ENCODE assay signal across 12 cellular contexts in the genomic region with DNA sequence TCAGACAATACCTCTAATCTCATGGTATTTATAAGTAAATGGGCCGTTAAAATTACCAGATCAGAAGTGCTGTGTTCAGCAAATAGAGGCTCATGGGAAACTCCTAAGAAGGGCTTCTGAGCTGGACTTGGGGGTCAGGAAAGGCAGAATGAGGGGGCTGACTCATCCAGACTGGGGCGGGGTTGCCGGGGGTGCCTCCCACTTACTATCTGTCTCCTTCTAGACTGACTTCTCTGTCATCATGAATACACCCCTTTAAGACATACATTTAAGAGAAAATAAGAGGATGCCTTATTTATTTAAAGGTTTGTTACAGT.
DNase-seq lines count a peak whose midpoint lies in the region; ATAC-seq and TF ChIP-seq lines count a peak whose summit lies in the region.
"Had no signal": no experiment of that assay in that cellular context is flagged by ENCODE, and none has a peak within 500 bp of the region (broad histone marks: within the 10 kb centered on the region; RNA-seq: fewer than 3 reads in every experiment).

No MANE protein-coding gene starts in this region.

- H3K23ac ChIP-seq in mesenchymal stem cell (ENCODE audit: low read length in 2 of 2) = no peak overlapping the region

- H3K9ac ChIP-seq in mesenchymal stem cell (ENCODE audit: low read length) = peak overlapping the region; percentile 62

- no peaks in the 10 kb centered on the region for H3K36me3 Mint-ChIP-seq in activated CD8-positive, alpha-beta T cell treated with anti-CD3 and anti-CD28 coated beads for 36 hours (ENCODE audit: low read depth)
- H3K36me3 Mint-ChIP-seq in activated CD8-positive, alpha-beta T cell treated with anti-CD3 and anti-CD28 coated beads, Interleukin-2, amount 10 ng/mL, durations not matched to agents 7 days and 5 days (ENCODE audit: low read depth) = peaks cover 2% of the 10 kb centered on the region

- POLR2A ChIA-PET in activated CD8-positive, alpha-beta T cell treated with anti-CD3 and anti-CD28 coated beads for 36 hours (lab: Charles Lee) = no interaction called here
- POLR2A ChIA-PET in activated CD8-positive, alpha-beta T cell treated with anti-CD3 and anti-CD28 coated beads, Interleukin-2, amount 10 ng/mL, durations not matched to agents 7 days and 5 days (lab: Charles Lee) = no interaction called here

- H2BK5ac ChIP-seq in mesenchymal stem cell (ENCODE audit: low read depth, low read length, poor library complexity, severe bottlenecking) = no peak overlapping the region

- no peak overlapping the region for H3K14ac ChIP-seq in mesenchymal stem cell (ENCODE audit: low read length in 2 of 2)

- peak overlapping the region in 1 of 2 experiments; percentile 92 for H3K4ac ChIP-seq in mesenchymal stem cell (ENCODE audit: low read depth in 1 of 2, low read length in 2 of 2)

- 75 to 94% methylated on average over 3 of the region's 3 CpGs for WGBS in body of pancreas, 2 donors
- WGBS in mesenchymal stem cell = 0% methylated on average over 1 of the region's 3 CpGs

- no peak overlapping the region for H2BK12ac ChIP-seq in mesenchymal stem cell (ENCODE audit: low read length in 2 of 2)

- intact Hi-C loops in activated CD8-positive, alpha-beta T cell treated with anti-CD3 and anti-CD28 coated beads for 36 hours (cut with micrococcal nuclease) = no loop called here
- intact Hi-C loops in body of pancreas (cut with DNase I) (no loop called here), tibial artery (cut with DNase I; ENCODE audit: low total_unique reads) (loop anchor here (5.0 kb wide), 1 partner anchor 80 kb away; no protein-coding TSS in a partner anchor)

- no peak overlapping the region for H3K4me3 Mint-ChIP-seq in activated CD8-positive, alpha-beta T cell treated with anti-CD3 and anti-CD28 coated beads for 36 hours
- H3K4me3 Mint-ChIP-seq in activated CD8-positive, alpha-beta T cell treated with anti-CD3 and anti-CD28 coated beads, Interleukin-2, amount 10 ng/mL, durations not matched to agents 7 days and 5 days = no peak overlapping the region
- H3K4me3 Mint-ChIP-seq: activated T-cell treated with anti-CD3 and anti-CD28 coated beads, Interleukin-2, amount 50 U/mL, for 72 hours; T-helper 1 cell treated with Interleukin-12 subunit alpha and Interleukin-12 subunit beta and Interleukin-4 antibody, amounts not matched to agents 30 μg/mL and 1 μg/mL, for 36 hours had no signal

- TF ChIP-seq POLR2A in body of pancreas (IDR thresholded peaks at IDR 0.05) = no peak

- no peak for TF ChIP-seq CTCF in activated CD8-positive, alpha-beta T cell treated with anti-CD3 and anti-CD28 coated beads for 36 hours (IDR thresholded peaks at IDR 0.05)
- TF ChIP-seq CTCF in body of pancreas (IDR thresholded peaks at IDR 0.05) = no peak
- no peak for TF ChIP-seq CTCF in tibial artery (IDR thresholded peaks at IDR 0.05)

- H2BK120ac ChIP-seq in mesenchymal stem cell (ENCODE audit: low read depth, low read length) = peak overlapping the region; percentile 95

- no peak overlapping the region for H4K8ac ChIP-seq in mesenchymal stem cell (ENCODE audit: low read length)

- no peak overlapping the region for H4K91ac ChIP-seq in mesenchymal stem cell (ENCODE audit: low read length)

- H3K27me3 Mint-ChIP-seq in activated CD8-positive, alpha-beta T cell treated with anti-CD3 and anti-CD28 coated beads for 36 hours = peaks cover 21% of the 10 kb centered on the region
- H3K27me3 Mint-ChIP-seq in activated CD8-positive, alpha-beta T cell treated with anti-CD3 and anti-CD28 coated beads, Interleukin-2, amount 10 ng/mL, durations not matched to agents 7 days and 5 days (ENCODE audit: low read depth) = peaks cover 16% of the 10 kb centered on the region

- ATAC-seq in activated CD8-positive, alpha-beta T cell treated with anti-CD3 and anti-CD28 coated beads for 36 hours = peak; percentile 45
- ATAC-seq in activated CD8-positive, alpha-beta T cell treated with anti-CD3 and anti-CD28 coated beads, Interleukin-2, amount 10 ng/mL, durations not matched to agents 7 days and 5 days = no peak
- ATAC-seq in body of pancreas = no peak
- no peak for ATAC-seq in GM19023 (IDR thresholded peaks at IDR 0.05; ENCODE audit: unreplicated experiment)
- ATAC-seq: activated T-cell treated with anti-CD3 and anti-CD28 coated beads, Interleukin-2, amount 50 U/mL, for 72 hours had no signal

- no peak overlapping the region for H3K4me3 ChIP-seq in body of pancreas
- no peak overlapping the region for H3K4me3 ChIP-seq in mesenchymal stem cell (ENCODE audit: insufficient read depth in 1 of 2, low read depth in 1 of 2, low read length in 2 of 2)
- H3K4me3 ChIP-seq in tibial artery = peak overlapping the region; percentile 20 to 30

- peak; percentile 26 for DNase-seq in activated CD8-positive, alpha-beta T cell treated with anti-CD3 and anti-CD28 coated beads for 36 hours
- no peak for DNase-seq in activated CD8-positive, alpha-beta T cell treated with anti-CD3 and anti-CD28 coated beads, Interleukin-2, amount 10 ng/mL, durations not matched to agents 7 days and 5 days
- DNase-seq in body of pancreas = no peak
- DNase-seq in mesenchymal stem cell = peak; percentile 97
- DNase-seq in tibial artery = peak in 1 of 2 donors; percentile 68
- no peak for DNase-seq in caudate nucleus (lab: John Stamatoyannopoulos, UW)
- no peak for DNase-seq in AG20443 (ENCODE audit: low spot score)
- DNase-seq: ACHN; activated T-cell treated with anti-CD3 and anti-CD28 coated beads, Interleukin-2, amount 50 U/mL, for 72 hours; NCI-H510A treated with DMSO at 0.1 percent for 48 hours had no signal

- H3K4me1 Mint-ChIP-seq in activated CD8-positive, alpha-beta T cell treated with anti-CD3 and anti-CD28 coated beads for 36 hours (ENCODE audit: low read depth) = peaks cover 11% of the 10 kb centered on the region
- H3K4me1 Mint-ChIP-seq in activated CD8-positive, alpha-beta T cell treated with anti-CD3 and anti-CD28 coated beads, Interleukin-2, amount 10 ng/mL, durations not matched to agents 7 days and 5 days (ENCODE audit: low read depth) = peaks cover 10% of the 10 kb centered on the region

- no peak overlapping the region for H2AFZ ChIP-seq in mesenchymal stem cell (ENCODE audit: low read depth, low read length)

- H3K9me3 Mint-ChIP-seq in activated CD8-positive, alpha-beta T cell treated with anti-CD3 and anti-CD28 coated beads for 36 hours = no peaks in the 10 kb centered on the region
- H3K9me3 Mint-ChIP-seq in activated CD8-positive, alpha-beta T cell treated with anti-CD3 and anti-CD28 coated beads, Interleukin-2, amount 10 ng/mL, durations not matched to agents 7 days and 5 days (ENCODE audit: insufficient read depth) = peaks cover 4% of the 10 kb centered on the region
- H3K9me3 Mint-ChIP-seq: activated T-cell treated with anti-CD3 and anti-CD28 coated beads, Interleukin-2, amount 50 U/mL, for 72 hours; T-helper 1 cell treated with Interleukin-12 subunit alpha and Interleukin-12 subunit beta and Interleukin-4 antibody, amounts not matched to agents 30 μg/mL and 1 μg/mL, for 36 hours had no signal

- H3K18ac ChIP-seq in mesenchymal stem cell (ENCODE audit: low read depth in 1 of 2, low read length in 2 of 2) = peak overlapping the region in 1 of 2 experiments; percentile 52

- no peaks in the 10 kb centered on the region for H3K36me3 ChIP-seq in body of pancreas (replicated peaks in 1 of 2; ENCODE audit: insufficient read depth in 1 of 2, low read depth in 2 of 2)
- no peaks in the 10 kb centered on the region for H3K36me3 ChIP-seq in mesenchymal stem cell (ENCODE audit: control insufficient read depth in 1 of 2, insufficient read depth in 2 of 2, low read depth in 1 of 2, low read length in 2 of 2)
- H3K36me3 ChIP-seq in tibial artery = no peaks in the 10 kb centered on the region

- H3K79me1 ChIP-seq in mesenchymal stem cell (replicated peaks; ENCODE audit: low read length, poor library complexity, severe bottlenecking) = no peaks in the 10 kb centered on the region

- no peak overlapping the region for H3K4me2 ChIP-seq in mesenchymal stem cell (ENCODE audit: low read length, poor library complexity, severe bottlenecking)

- H2AK5ac ChIP-seq in mesenchymal stem cell (ENCODE audit: low read length, severe bottlenecking) = no peak overlapping the region

- peaks cover 31% of the 10 kb centered on the region for H3K4me1 ChIP-seq in body of pancreas
- peaks cover 20% of the 10 kb centered on the region for H3K4me1 ChIP-seq in mesenchymal stem cell (ENCODE audit: control insufficient read depth, insufficient read depth, low read depth, low read length)
- H3K4me1 ChIP-seq in tibial artery = peaks cover 0 to 86% (median 61%) of the 10 kb centered on the region in 4 donors

- no peak overlapping the region for H3K27ac Mint-ChIP-seq in activated CD8-positive, alpha-beta T cell treated with anti-CD3 and anti-CD28 coated beads for 36 hours
- no peak overlapping the region for H3K27ac Mint-ChIP-seq in activated CD8-positive, alpha-beta T cell treated with anti-CD3 and anti-CD28 coated beads, Interleukin-2, amount 10 ng/mL, durations not matched to agents 7 days and 5 days
- H3K27ac Mint-ChIP-seq: activated T-cell treated with anti-CD3 and anti-CD28 coated beads, Interleukin-2, amount 50 U/mL, for 72 hours; T-helper 1 cell treated with Interleukin-12 subunit alpha and Interleukin-12 subunit beta and Interleukin-4 antibody, amounts not matched to agents 30 μg/mL and 1 μg/mL, for 36 hours had no signal

- no peaks in the 10 kb centered on the region for H3K27me3 ChIP-seq in body of pancreas
- no peaks in the 10 kb centered on the region for H3K27me3 ChIP-seq in mesenchymal stem cell (ENCODE audit: control insufficient read depth in 1 of 2, insufficient read depth in 1 of 2, low read length in 2 of 2)
- H3K27me3 ChIP-seq in tibial artery = no peaks in the 10 kb centered on the region

- CTCF ChIA-PET in activated CD8-positive, alpha-beta T cell treated with anti-CD3 and anti-CD28 coated beads for 36 hours (lab: Charles Lee) = interaction anchor here (1.2 to 1.8 kb wide), 2 partner anchors 20 to 106 kb away, joined by 3 to 7 read pairs; no protein-coding TSS in a partner anchor
- CTCF ChIA-PET in activated CD8-positive, alpha-beta T cell treated with anti-CD3 and anti-CD28 coated beads, Interleukin-2, amount 10 ng/mL, durations not matched to agents 7 days and 5 days (lab: Charles Lee) = no interaction called here

- H2BK15ac ChIP-seq in mesenchymal stem cell (ENCODE audit: low read depth, poor library complexity, severe bottlenecking) = no peak overlapping the region

- no peaks in the 10 kb centered on the region for H3K9me3 ChIP-seq in body of pancreas
- peaks cover 11% of the 10 kb centered on the region for H3K9me3 ChIP-seq in mesenchymal stem cell (ENCODE audit: control insufficient read depth, low read length)
- H3K9me3 ChIP-seq in tibial artery = no peaks in the 10 kb centered on the region

- H3K27ac ChIP-seq in body of pancreas = peak overlapping the region; percentile 73 to 85 (median 78)
- H3K27ac ChIP-seq in mesenchymal stem cell (ENCODE audit: low read length, poor library complexity, severe bottlenecking) = peak overlapping the region; percentile 69
- peak overlapping the region; percentile 90 to 91 for H3K27ac ChIP-seq in tibial artery
- no peak overlapping the region for H3K27ac ChIP-seq in caudate nucleus (ENCODE audit: low read depth, low read length)

Comparison
In these comparisons a context has a peak if more than half of its experiments do, and no peak if none do; other contexts are left out.
1. DNase-seq: peak in activated CD8-positive, alpha-beta T cell treated with anti-CD3 and anti-CD28 coated beads for 36 hours (single experiment) and mesenchymal stem cell (single experiment); none in activated CD8-positive, alpha-beta T cell treated with anti-CD3 and anti-CD28 coated beads, Interleukin-2, amount 10 ng/mL, durations not matched to agents 7 days and 5 days (single experiment), body of pancreas (0 of 4), caudate nucleus (0 of 61) and AG20443 (single experiment).
2. H3K4me3 ChIP-seq: peak in tibial artery (2 of 2); none in body of pancreas (0 of 2) and mesenchymal stem cell (0 of 2).